ENCODE assay signal across 2 cellular contexts in the genomic region with DNA sequence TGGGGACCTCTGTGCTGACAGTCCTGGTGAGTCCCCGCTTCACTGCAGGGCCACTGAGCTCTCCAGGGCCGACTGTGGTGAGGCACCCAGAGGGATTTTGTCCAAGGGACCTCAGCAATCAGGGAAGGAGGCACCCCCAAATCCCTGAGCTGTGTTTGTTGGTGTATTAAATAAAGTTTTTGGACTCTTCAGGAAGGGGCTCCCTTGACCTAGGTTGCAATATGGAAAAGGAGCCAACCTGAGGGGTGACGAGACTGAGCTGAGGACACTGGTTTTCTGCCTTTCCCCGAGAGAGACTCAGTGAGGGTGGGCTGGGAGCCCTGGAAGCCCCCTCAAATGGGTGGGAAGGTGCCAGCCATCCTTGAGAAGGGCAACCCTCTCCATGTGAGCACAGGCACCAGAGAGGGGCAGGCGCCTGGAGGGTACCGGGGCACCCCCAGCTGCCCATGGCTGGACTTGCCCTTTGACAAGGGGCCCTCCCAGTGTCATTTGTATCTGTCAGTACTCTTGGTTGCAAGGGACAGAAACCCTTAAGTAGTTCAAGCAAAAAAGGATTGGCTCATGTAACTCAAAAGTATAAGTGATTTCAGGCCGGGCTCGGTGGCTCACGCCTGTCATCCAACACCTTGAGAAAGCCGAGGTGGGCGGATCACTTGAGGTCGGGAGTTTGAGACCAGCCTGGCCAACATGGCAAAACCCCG.
TF ChIP-seq lines count a peak whose summit lies in the region.

No MANE protein-coding gene starts in this region.

TF ChIP-seq in GM12878, 131 proteins besides CTCF, POLR2A, EP300 and RAD21:
- TF ChIP-seq, protein P1, sequence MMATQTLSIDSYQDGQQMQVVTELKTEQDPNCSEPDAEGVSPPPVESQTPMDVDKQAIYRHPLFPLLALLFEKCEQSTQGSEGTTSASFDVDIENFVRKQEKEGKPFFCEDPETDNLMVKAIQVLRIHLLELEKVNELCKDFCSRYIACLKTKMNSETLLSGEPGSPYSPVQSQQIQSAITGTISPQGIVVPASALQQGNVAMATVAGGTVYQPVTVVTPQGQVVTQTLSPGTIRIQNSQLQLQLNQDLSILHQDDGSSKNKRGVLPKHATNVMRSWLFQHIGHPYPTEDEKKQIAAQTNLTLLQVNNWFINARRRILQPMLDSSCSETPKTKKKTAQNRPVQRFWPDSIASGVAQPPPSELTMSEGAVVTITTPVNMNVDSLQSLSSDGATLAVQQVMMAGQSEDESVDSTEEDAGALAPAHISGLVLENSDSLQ (IDR thresholded peaks at IDR 0.05): peak; percentile 52
- TF ChIP-seq SMAD1 (IDR thresholded peaks at IDR 0.05; ENCODE audit: low read depth, partially characterized antibody): no peak
TF ChIP-seq in GM12878: peak in this region for 1.

TF ChIP-seq in H1, 55 proteins besides CTCF, POLR2A, EP300 and RAD21:
- TF ChIP-seq SAP30 (IDR thresholded peaks at IDR 0.05; ENCODE audit: insufficient read depth, insufficient replicate concordance, low read length) (no peak), SIX5 (IDR thresholded peaks at IDR 0.05; ENCODE audit: low read depth, low read length) (no peak), ASH2L (IDR thresholded peaks at IDR 0.05; ENCODE audit: low read length) (no peak), SP4 (IDR thresholded peaks at IDR 0.05; ENCODE audit: low read length) (no peak), TAF1 (IDR thresholded peaks at IDR 0.05; ENCODE audit: low read depth, low read length) (no peak), CTBP2 (IDR thresholded peaks at IDR 0.05; ENCODE audit: borderline replicate concordance, insufficient read depth, insufficient read length, low read length) (no peak), CBX8 (IDR thresholded peaks at IDR 0.05; ENCODE audit: borderline replicate concordance, low read depth, low read length) (no peak), KDM4A (IDR thresholded peaks at IDR 0.05; ENCODE audit: low read depth, low read length, severe bottlenecking) (no peak), KDM1A (IDR thresholded peaks at IDR 0.05; ENCODE audit: borderline replicate concordance, low read length) (no peak), GABPA (IDR thresholded peaks at IDR 0.05; ENCODE audit: borderline replicate concordance, insufficient read depth, low read length) (no peak)
